In the genomic region with DNA sequence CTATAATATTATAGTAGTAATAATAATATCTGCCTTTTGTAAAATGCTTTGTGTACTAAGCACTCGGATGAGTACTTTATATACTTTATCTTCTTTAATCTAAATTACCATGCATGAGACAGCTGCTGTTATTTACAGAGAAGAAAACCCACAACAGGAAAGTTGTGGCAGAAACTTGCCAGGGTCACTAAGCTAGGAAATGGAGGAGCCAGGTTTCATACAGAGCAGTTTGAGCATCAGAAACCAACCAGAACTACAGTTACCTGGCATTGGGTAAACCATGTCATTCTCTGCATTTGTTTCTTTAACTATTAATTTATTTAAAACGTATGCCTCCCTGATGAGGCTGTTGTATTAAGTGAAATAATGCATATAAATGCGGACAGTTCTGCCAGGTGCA, we compare ENCODE assay signal across 31 cellular contexts.
"Had no signal": no experiment of that assay in that cellular context is flagged by ENCODE, and none has a peak within 500 bp of the region (broad histone marks: within the 10 kb centered on the region; RNA-seq: fewer than 3 reads in every experiment).

No MANE protein-coding gene starts in this region.

- H3K4me3 ChIP-seq: adrenal gland, ascending aorta, body of pancreas, breast epithelium, cardiac muscle cell had no signal

- ATAC-seq: activated naive CD4-positive, alpha-beta T cell treated with anti-CD3 and anti-CD28 coated beads, Interleukin-2, amount 50 U/mL, for 72 hours; activated naive CD8-positive, alpha-beta T cell treated with anti-CD3 and anti-CD28 coated beads, Interleukin-2, amount 50 U/mL, for 24 hours; activated T-cell treated with anti-CD3 and anti-CD28 coated beads, Interleukin-2, amount 50 U/mL, for 4 hours; activated T-cell treated with anti-CD3 and anti-CD28 coated beads, Interleukin-2, amount 50 U/mL, for 72 hours; activated T-helper 17 cell treated with anti-CD3 and anti-CD28 coated beads, Interleukin-2, amount 50 U/mL, for 72 hours; body of pancreas had no signal

- DNase-seq: activated effector memory CD4-positive, alpha-beta T cell treated with anti-CD3 and anti-CD28 coated beads, Interleukin-2, amount 50 U/mL, for 16 hours; activated effector memory CD4-positive, alpha-beta T cell treated with Interleukin-2 at 50 U/mL for 16 hours; activated gamma-delta T cell; activated gamma-delta T cell treated with Interleukin-2 at 50 U/mL for 16 hours; activated naive CD4-positive, alpha-beta T cell; activated naive CD4-positive, alpha-beta T cell treated with anti-CD3 and anti-CD28 coated beads for 36 hours; activated naive CD4-positive, alpha-beta T cell treated with anti-CD3 and anti-CD28 coated beads, Interleukin-2, amount 10 ng/mL, durations not matched to agents 7 days and 5 days; activated naive CD4-positive, alpha-beta T cell treated with anti-CD3 and anti-CD28 coated beads, Interleukin-2, amount 50 U/mL, for 16 hours; activated naive CD4-positive, alpha-beta T cell treated with Interleukin-2 at 50 U/mL for 16 hours; activated naive CD8-positive, alpha-beta T cell treated with anti-CD3 and anti-CD28 coated beads for 36 hours; activated naive CD8-positive, alpha-beta T cell treated with anti-CD3 and anti-CD28 coated beads, Interleukin-2, amount 10 ng/mL, durations not matched to agents 7 days and 5 days; activated naive CD8-positive, alpha-beta T cell treated with anti-CD3 and anti-CD28 coated beads, Interleukin-2, amount 50 U/mL, for 24 hours; activated T-cell treated with anti-CD3 and anti-CD28 coated beads, Interleukin-2, amount 50 U/mL, for 24 hours; activated T-cell treated with anti-CD3 and anti-CD28 coated beads, Interleukin-2, amount 50 U/mL, for 4 hours; activated T-cell treated with anti-CD3 and anti-CD28 coated beads, Interleukin-2, amount 50 U/mL, for 48 hours; activated T-cell treated with anti-CD3 and anti-CD28 coated beads, Interleukin-2, amount 50 U/mL, for 72 hours; adrenal gland; amniotic stem cell; amygdala; anterior cingulate cortex; aorta; body of pancreas; brain microvascular endothelial cell; caudate nucleus; central memory CD4-positive, alpha-beta T cell; cerebellar nuclear complex had no signal

- H3K27me3 ChIP-seq: adrenal gland, ascending aorta, body of pancreas, brain microvascular endothelial cell, breast epithelium, cardiac muscle cell had no signal

- H3K4me1 ChIP-seq: adrenal gland, body of pancreas, breast epithelium had no signal

- H3K9me3 ChIP-seq: adrenal gland, ascending aorta, body of pancreas, breast epithelium had no signal

- H3K27ac ChIP-seq: adrenal gland, ascending aorta, body of pancreas, brain microvascular endothelial cell, breast epithelium, cardiac muscle cell had no signal

- H3K36me3 ChIP-seq: adrenal gland, ascending aorta, brain microvascular endothelial cell, breast epithelium, cardiac muscle cell had no signal
